ENCODE assay signal across 1 cellular context in the genomic region with DNA sequence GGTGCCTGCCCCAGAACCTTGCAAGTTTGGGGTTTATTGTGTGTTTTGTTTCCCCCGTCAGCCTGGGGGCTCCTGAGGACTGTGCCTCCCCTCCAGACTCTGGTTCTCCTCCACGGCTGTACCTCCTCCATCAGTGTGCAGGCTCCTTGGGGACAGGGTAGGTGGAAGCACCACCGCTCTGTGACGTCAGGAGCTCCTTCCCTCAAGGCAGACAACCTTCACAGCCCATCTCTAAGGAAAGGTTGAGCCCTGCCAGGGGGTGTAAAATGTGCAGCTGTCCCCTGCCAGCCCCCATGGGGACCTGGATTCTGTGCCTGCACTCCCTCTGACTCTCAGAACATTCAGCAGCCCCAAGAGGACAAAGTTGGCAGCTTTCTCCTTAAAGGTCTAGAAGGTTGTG.
TF ChIP-seq lines count a peak whose summit lies in the region.

No MANE protein-coding gene starts in this region.

TF ChIP-seq in HEK293T, 16 proteins besides CTCF, POLR2A, EP300 and RAD21:
- TF ChIP-seq LEF1 (IDR thresholded peaks at IDR 0.05; ENCODE audit: borderline replicate concordance) (no peak), ZNF384 (IDR thresholded peaks at IDR 0.05) (no peak), HDGF (IDR thresholded peaks at IDR 0.05; ENCODE audit: borderline replicate concordance) (no peak), FOXK2 (IDR thresholded peaks at IDR 0.05) (no peak), ARNT (IDR thresholded peaks at IDR 0.05) (no peak), SUZ12 (IDR thresholded peaks at IDR 0.05) (no peak), L3MBTL2 (conservative IDR thresholded peaks at IDR 0.05) (no peak), CTBP1 (IDR thresholded peaks at IDR 0.05; ENCODE audit: borderline replicate concordance) (no peak), BHLHE40 (IDR thresholded peaks at IDR 0.05; ENCODE audit: borderline replicate concordance) (no peak), FOXM1 (IDR thresholded peaks at IDR 0.05; ENCODE audit: borderline replicate concordance) (no peak), TARDBP (IDR thresholded peaks at IDR 0.05) (no peak), NFRKB (IDR thresholded peaks at IDR 0.05) (no peak), SP1 (IDR thresholded peaks at IDR 0.05) (no peak), PKNOX1 (IDR thresholded peaks at IDR 0.05) (no peak), FOXA1 (IDR thresholded peaks at IDR 0.05) (no peak), ELF4 (IDR thresholded peaks at IDR 0.05) (no peak)
TF ChIP-seq in HEK293T: peak in this region for 0.
